In genomic region chr2:85577386-85578242, GRCh38 we compare ENCODE assay signal across 8 cellular contexts. TPM values are rescaled to one million over a fixed set of nuclear protein-coding genes. Genes with fewer than 3 reads are reported as not detected.
A peak's percentile ranks its signal among the peaks of the same experiment; 100 is the strongest.
DNase-seq lines count a peak whose midpoint lies in the region; ATAC-seq and TF ChIP-seq lines count a peak whose summit lies in the region.

VAMP8 (plus strand) TSS chr2:85577586; CDS start chr2:85577647, 61 bp downstream.

- in situ Hi-C loops in brain microvascular endothelial cell (cut with HindIII; ENCODE audit: low pct_ligation_motif_present, low sequenced_read_pairs) = no loop called here

- peaks cover 3% of the 10 kb centered on the region for H3K27me3 Mint-ChIP-seq in T-helper 1 cell treated with Interleukin-12 subunit alpha and Interleukin-12 subunit beta and Interleukin-4 antibody, amounts not matched to agents 30 μg/mL and 1 μg/mL, for 36 hours (ENCODE audit: low read depth)

- DNase-seq in brain microvascular endothelial cell (no peak), left lobe of liver (ENCODE audit: low spot score) (peak; percentile 75), H4 (ENCODE audit: low spot score) (no peak), nucleus accumbens (lab: John Stamatoyannopoulos, UW) (no peak)
- peak in 2 of 3 experiments; percentile 50 to 68 for DNase-seq in stimulated activated CD4-positive, alpha-beta T cell treated with anti-CD3 and anti-CD28 coated beads, TNF-alpha, amount 100 ng/mL, for 24 hours (ENCODE audit: low read depth in 3 of 3)

- H3K36me3 Mint-ChIP-seq in T-helper 1 cell treated with Interleukin-12 subunit alpha and Interleukin-12 subunit beta and Interleukin-4 antibody, amounts not matched to agents 30 μg/mL and 1 μg/mL, for 36 hours (ENCODE audit: low read depth) = peaks cover 25% of the 10 kb centered on the region

- no peak for TF ChIP-seq CTCF in brain microvascular endothelial cell (IDR thresholded peaks at IDR 0.05; ENCODE audit: low read depth, low read length, missing control alignments)

- no peaks in the 10 kb centered on the region for H3K36me3 ChIP-seq in brain microvascular endothelial cell (replicated peaks)

- ATAC-seq in HG03442 (IDR thresholded peaks at IDR 0.05; ENCODE audit: unreplicated experiment) (peak; percentile 65), left lobe of liver (peak; percentile 83)

- H3K4me3 ChIP-seq in brain microvascular endothelial cell (ENCODE audit: low read depth, low read length) = peak within 1 kb of the TSS; percentile 3

- peak within 1 kb of the TSS; percentile 77 for H3K27ac Mint-ChIP-seq in T-helper 1 cell treated with Interleukin-12 subunit alpha and Interleukin-12 subunit beta and Interleukin-4 antibody, amounts not matched to agents 30 μg/mL and 1 μg/mL, for 36 hours

- peaks cover 33% of the 10 kb centered on the region for H3K4me1 Mint-ChIP-seq in T-helper 1 cell treated with Interleukin-12 subunit alpha and Interleukin-12 subunit beta and Interleukin-4 antibody, amounts not matched to agents 30 μg/mL and 1 μg/mL, for 36 hours (ENCODE audit: low read depth)

- peak within 1 kb of the TSS; percentile 93 for H3K4me3 Mint-ChIP-seq in T-helper 1 cell treated with Interleukin-12 subunit alpha and Interleukin-12 subunit beta and Interleukin-4 antibody, amounts not matched to agents 30 μg/mL and 1 μg/mL, for 36 hours

- H3K9me3 Mint-ChIP-seq in T-helper 1 cell treated with Interleukin-12 subunit alpha and Interleukin-12 subunit beta and Interleukin-4 antibody, amounts not matched to agents 30 μg/mL and 1 μg/mL, for 36 hours = no peaks in the 10 kb centered on the region

- H3K27ac ChIP-seq in brain microvascular endothelial cell = no peak within 1 kb of the TSS

- no peaks in the 10 kb centered on the region for H3K27me3 ChIP-seq in brain microvascular endothelial cell (replicated peaks)

- peak; percentile 57 for TF ChIP-seq POLR2A in GM19099 (IDR thresholded peaks at IDR 0.05; ENCODE audit: extremely low read depth, insufficient read length, low read depth)

RNA-seq across cellular contexts. Expression of gene VAMP8, which starts in this region (rescaled TPM):
- 69.9 TPM for total RNA-seq in left lobe of liver
- 0.43 and 1.3 TPM in 2 replicates for total RNA-seq in H4 (2014; rRNA removed; shearing (Covaris generic))

Comparison
In these comparisons a context has a peak if more than half of its experiments do, and no peak if none do; other contexts are left out.
1. RNA of gene VAMP8 (total RNA-seq): 69.9 TPM in left lobe of liver (single experiment); 0.43 to 1.3 TPM in H4; every median in the first group is over 10 times any median in the second.
2. DNase-seq: peak in left lobe of liver (single experiment) and stimulated activated CD4-positive, alpha-beta T cell treated with anti-CD3 and anti-CD28 coated beads, TNF-alpha, amount 100 ng/mL, for 24 hours (2 of 3); none in brain microvascular endothelial cell (single experiment), H4 (single experiment) and nucleus accumbens (0 of 56).